8 cellular contexts compared by ENCODE assay signal in genomic region chr10:33336606-33337334, GRCh38. TPM values are rescaled to one million over a fixed set of nuclear protein-coding genes. Genes with fewer than 3 reads are reported as not detected.
A peak's percentile ranks its signal among the peaks of the same experiment; 100 is the strongest.
DNase-seq lines count a peak whose midpoint lies in the region; ATAC-seq and TF ChIP-seq lines count a peak whose summit lies in the region.

No MANE protein-coding gene starts in this region.

- TF ChIP-seq RAD21 in HCT116 (IDR thresholded peaks at IDR 0.05; ENCODE audit: low read depth), result no peak

- H3K9me3 ChIP-seq in HCT116 (ENCODE audit: control insufficient read depth in 1 of 2, insufficient read depth in 1 of 2, low read depth in 1 of 2, low read length in 2 of 2) (no peaks in the 10 kb centered on the region), heart left ventricle (no peaks in the 10 kb centered on the region)

- H3K79me2 ChIP-seq in HCT116 (ENCODE audit: insufficient read depth, low read length), result no peaks in the 10 kb centered on the region

- RAD21 ChIA-PET in HCT116 (lab: Charles Lee; ENCODE audit: low non-redundant PET in 1 of 2, low total read pairs in 2 of 2, uncharacterized antibody in 2 of 2, unreplicated experiment in 2 of 2), result no interaction called here

- BruUV-seq in HCT116 (replicated peaks; lab: Mats Ljungman, UMichigan), result no TSS peak

- peaks cover 13% of the 10 kb centered on the region; the same call in 1 of the 2 replicates for H3K27me3 ChIP-seq in HCT116 (ENCODE audit: insufficient read depth, low read length)
- peaks cover 0 to 5% (median 0%) of the 10 kb centered on the region in 9 donors for H3K27me3 ChIP-seq in heart left ventricle

- DNase-seq in AG08395 (ENCODE audit: low spot score), result peak; percentile 21
- no peak for DNase-seq in HCT116 (ENCODE audit: low read depth, low spot score)
- peak; percentile 7 for DNase-seq in activated naive CD8-positive, alpha-beta T cell treated with anti-CD3 and anti-CD28 coated beads for 36 hours
- DNase-seq in heart left ventricle, result peak; percentile 78 to 88 (median 82)
- DNase-seq in pons (ENCODE audit: low spot score), result peak; percentile 46
- DNase-seq in SW 1271 (lab: John Stamatoyannopoulos, UW), result no peak

- TF ChIP-seq POLR2A in HCT116 (IDR thresholded peaks at IDR 0.05; ENCODE audit: borderline replicate concordance, extremely low read depth, insufficient read depth, insufficient read length) (no peak), heart left ventricle (IDR thresholded peaks at IDR 0.05) (no peak)

- H3K4me3 Mint-ChIP-seq in activated naive CD8-positive, alpha-beta T cell treated with anti-CD3 and anti-CD28 coated beads for 36 hours, result no peak overlapping the region

- H3K36me3 ChIP-seq in HCT116 (ENCODE audit: control insufficient read depth in 1 of 2, insufficient read depth in 2 of 2, low read length in 2 of 2) (no peaks in the 10 kb centered on the region), heart left ventricle (no peaks in the 10 kb centered on the region)

- 0 to 1% (median 1%) methylated on average over 19 to 66 of the region's 66 CpGs for WGBS in heart left ventricle, 4 donors

- H4K20me1 ChIP-seq in HCT116 (ENCODE audit: insufficient read depth), result no peaks in the 10 kb centered on the region

- intact Hi-C loops in HCT116 (cut with micrococcal nuclease), result loop anchor here (10.0 kb wide), 2 partner anchors 748 to 888 kb away; no protein-coding TSS in a partner anchor
- intact Hi-C loops in heart left ventricle (cut with DNase I), result loop anchor here in 9 of 10 donors (5.0 to 10.0 kb wide), 20 partner anchors 126 to 1301 kb away; no protein-coding TSS in a partner anchor

- ATAC-seq in HCT116 (no peak), heart left ventricle (peak in 3 of 4 donors; percentile 4 to 30 (median 19)), HG02970 (IDR thresholded peaks at IDR 0.05; ENCODE audit: low FRiP score, unreplicated experiment) (no peak), GM21423 (IDR thresholded peaks at IDR 0.05; ENCODE audit: unreplicated experiment) (no peak)

- no peak overlapping the region for H3K9ac ChIP-seq in HCT116 (ENCODE audit: low read length)

- POLR2A ChIA-PET in HCT116 (lab: Charles Lee), result no interaction called here

- H3K36me3 Mint-ChIP-seq in activated naive CD8-positive, alpha-beta T cell treated with anti-CD3 and anti-CD28 coated beads for 36 hours, result no peaks in the 10 kb centered on the region

- no peak overlapping the region for H3K27ac ChIP-seq in HCT116 (ENCODE audit: low read depth, low read length)
- peak overlapping the region; percentile 95 to 100 (median 98) for H3K27ac ChIP-seq in heart left ventricle

- no peak overlapping the region for H3K27ac Mint-ChIP-seq in activated naive CD8-positive, alpha-beta T cell treated with anti-CD3 and anti-CD28 coated beads for 36 hours

- peak overlapping the region in 1 of 2 experiments; percentile 67; a peak in 1 of 4 replicates for H3K4me3 ChIP-seq in HCT116 (replicated peaks in 1 of 2; ENCODE audit: low read depth in 1 of 2, low read length in 2 of 2)
- H3K4me3 ChIP-seq in heart left ventricle, result peak overlapping the region; percentile 53 to 92 (median 88)

- H3K4me2 ChIP-seq in HCT116 (ENCODE audit: low read length), result peak overlapping the region; percentile 95

- TF ChIP-seq CTCF in HCT116 (IDR thresholded peaks at IDR 0.05 in 2 of 3, conservative IDR thresholded peaks at IDR 0.05 in 1 of 3; ENCODE audit: borderline replicate concordance in 1 of 3, insufficient read depth in 1 of 3, low read depth in 2 of 3, low read length in 2 of 3) (no peak), heart left ventricle (IDR thresholded peaks at IDR 0.05) (no peak)

- H3K9me2 ChIP-seq in HCT116 (ENCODE audit: insufficient read depth), result no peaks in the 10 kb centered on the region

- no peak overlapping the region for H2AFZ ChIP-seq in HCT116 (ENCODE audit: low read depth, low read length, poor library complexity, severe bottlenecking)

- CTCF ChIA-PET in HCT116 (lab: Charles Lee), result no interaction called here

- H3K4me1 ChIP-seq in HCT116 (ENCODE audit: control insufficient read depth in 1 of 2, insufficient read depth in 2 of 2, low read length in 2 of 2) (peaks cover 0 to 26% of the 10 kb centered on the region in 2 experiments; a peak in 3 of 4 replicates), heart left ventricle (peaks cover 0 to 34% (median 22%) of the 10 kb centered on the region in 12 donors)

- peaks cover 67% of the 10 kb centered on the region for H3K27me3 Mint-ChIP-seq in activated naive CD8-positive, alpha-beta T cell treated with anti-CD3 and anti-CD28 coated beads for 36 hours

- peaks cover 12% of the 10 kb centered on the region for H3K4me1 Mint-ChIP-seq in activated naive CD8-positive, alpha-beta T cell treated with anti-CD3 and anti-CD28 coated beads for 36 hours

- H3K9me3 Mint-ChIP-seq in activated naive CD8-positive, alpha-beta T cell treated with anti-CD3 and anti-CD28 coated beads for 36 hours, result no peaks in the 10 kb centered on the region

TF ChIP-seq in HCT116, 20 proteins besides CTCF, POLR2A, EP300 and RAD21:
- TF ChIP-seq SRF (IDR thresholded peaks at IDR 0.05; ENCODE audit: low read depth), result no peak
- TF ChIP-seq ZFX (IDR thresholded peaks at IDR 0.05), result no peak
- TF ChIP-seq, protein P1, sequence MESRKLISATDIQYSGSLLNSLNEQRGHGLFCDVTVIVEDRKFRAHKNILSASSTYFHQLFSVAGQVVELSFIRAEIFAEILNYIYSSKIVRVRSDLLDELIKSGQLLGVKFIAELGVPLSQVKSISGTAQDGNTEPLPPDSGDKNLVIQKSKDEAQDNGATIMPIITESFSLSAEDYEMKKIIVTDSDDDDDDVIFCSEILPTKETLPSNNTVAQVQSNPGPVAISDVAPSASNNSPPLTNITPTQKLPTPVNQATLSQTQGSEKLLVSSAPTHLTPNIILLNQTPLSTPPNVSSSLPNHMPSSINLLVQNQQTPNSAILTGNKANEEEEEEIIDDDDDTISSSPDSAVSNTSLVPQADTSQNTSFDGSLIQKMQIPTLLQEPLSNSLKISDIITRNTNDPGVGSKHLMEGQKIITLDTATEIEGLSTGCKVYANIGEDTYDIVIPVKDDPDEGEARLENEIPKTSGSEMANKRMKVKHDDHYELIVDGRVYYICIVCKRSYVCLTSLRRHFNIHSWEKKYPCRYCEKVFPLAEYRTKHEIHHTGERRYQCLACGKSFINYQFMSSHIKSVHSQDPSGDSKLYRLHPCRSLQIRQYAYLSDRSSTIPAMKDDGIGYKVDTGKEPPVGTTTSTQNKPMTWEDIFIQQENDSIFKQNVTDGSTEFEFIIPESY (IDR thresholded peaks at IDR 0.05; ENCODE audit: extremely low read depth, insufficient replicate concordance, low read length), result no peak
- no peak for TF ChIP-seq ZNF274 (IDR thresholded peaks at IDR 0.05; ENCODE audit: low read depth, low read length)
- TF ChIP-seq, protein P2, sequence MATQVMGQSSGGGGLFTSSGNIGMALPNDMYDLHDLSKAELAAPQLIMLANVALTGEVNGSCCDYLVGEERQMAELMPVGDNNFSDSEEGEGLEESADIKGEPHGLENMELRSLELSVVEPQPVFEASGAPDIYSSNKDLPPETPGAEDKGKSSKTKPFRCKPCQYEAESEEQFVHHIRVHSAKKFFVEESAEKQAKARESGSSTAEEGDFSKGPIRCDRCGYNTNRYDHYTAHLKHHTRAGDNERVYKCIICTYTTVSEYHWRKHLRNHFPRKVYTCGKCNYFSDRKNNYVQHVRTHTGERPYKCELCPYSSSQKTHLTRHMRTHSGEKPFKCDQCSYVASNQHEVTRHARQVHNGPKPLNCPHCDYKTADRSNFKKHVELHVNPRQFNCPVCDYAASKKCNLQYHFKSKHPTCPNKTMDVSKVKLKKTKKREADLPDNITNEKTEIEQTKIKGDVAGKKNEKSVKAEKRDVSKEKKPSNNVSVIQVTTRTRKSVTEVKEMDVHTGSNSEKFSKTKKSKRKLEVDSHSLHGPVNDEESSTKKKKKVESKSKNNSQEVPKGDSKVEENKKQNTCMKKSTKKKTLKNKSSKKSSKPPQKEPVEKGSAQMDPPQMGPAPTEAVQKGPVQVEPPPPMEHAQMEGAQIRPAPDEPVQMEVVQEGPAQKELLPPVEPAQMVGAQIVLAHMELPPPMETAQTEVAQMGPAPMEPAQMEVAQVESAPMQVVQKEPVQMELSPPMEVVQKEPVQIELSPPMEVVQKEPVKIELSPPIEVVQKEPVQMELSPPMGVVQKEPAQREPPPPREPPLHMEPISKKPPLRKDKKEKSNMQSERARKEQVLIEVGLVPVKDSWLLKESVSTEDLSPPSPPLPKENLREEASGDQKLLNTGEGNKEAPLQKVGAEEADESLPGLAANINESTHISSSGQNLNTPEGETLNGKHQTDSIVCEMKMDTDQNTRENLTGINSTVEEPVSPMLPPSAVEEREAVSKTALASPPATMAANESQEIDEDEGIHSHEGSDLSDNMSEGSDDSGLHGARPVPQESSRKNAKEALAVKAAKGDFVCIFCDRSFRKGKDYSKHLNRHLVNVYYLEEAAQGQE (IDR thresholded peaks at IDR 0.05; ENCODE audit: low read depth), result no peak
- no peak for TF ChIP-seq POLR2AphosphoS5 (IDR thresholded peaks at IDR 0.05; ENCODE audit: low read depth, low read length)
- TF ChIP-seq FOSL1 (IDR thresholded peaks at IDR 0.05; ENCODE audit: low read depth), result no peak
- no peak for TF ChIP-seq SIN3A (IDR thresholded peaks at IDR 0.05; ENCODE audit: low read depth)
- TF ChIP-seq SP1 (IDR thresholded peaks at IDR 0.05; ENCODE audit: low read depth), result no peak
- no peak for TF ChIP-seq EGR1 (IDR thresholded peaks at IDR 0.05; ENCODE audit: low read depth)
- TF ChIP-seq CEBPB (IDR thresholded peaks at IDR 0.05; ENCODE audit: low read depth), result no peak
- TF ChIP-seq MAX (IDR thresholded peaks at IDR 0.05), result no peak
- TF ChIP-seq ATF3 (IDR thresholded peaks at IDR 0.05), result no peak
- TF ChIP-seq EZH2 (IDR thresholded peaks at IDR 0.05), result no peak
- TF ChIP-seq TCF7L2 (IDR thresholded peaks at IDR 0.05; ENCODE audit: borderline replicate concordance, extremely low read depth, insufficient read depth, insufficient read length), result no peak

RNA-seq across cellular contexts. Expression of gene NRP1, which starts 2.3 kb away (rescaled TPM):
- total RNA-seq in HCT116 (2021; ENCODE audit: unreplicated experiment) (3.8 TPM), heart left ventricle (100 to 1,000 TPM; 115 to 279 (median 173) TPM)
- polyA plus RNA-seq in HCT116 (2012), result 8.8 and 14.0 TPM in 2 replicates
- under 1 TPM; 0.19 to 0.44 TPM for total RNA-seq in activated naive CD8-positive, alpha-beta T cell treated with anti-CD3 and anti-CD28 coated beads for 36 hours
- 10 to 100 TPM; 47.1 to 69.4 TPM for polyA plus RNA-seq in heart left ventricle

Comparison
In these comparisons a context has a peak if more than half of its experiments do, and no peak if none do; other contexts are left out.
1. DNase-seq: peak in AG08395 (single experiment), activated naive CD8-positive, alpha-beta T cell treated with anti-CD3 and anti-CD28 coated beads for 36 hours (single experiment), heart left ventricle (5 of 5) and pons (single experiment); none in HCT116 (single experiment) and SW 1271 (0 of 2).
2. ATAC-seq: peak in heart left ventricle (3 of 4); none in HCT116 (single experiment), HG02970 (single experiment) and GM21423 (single experiment).
3. RNA of gene NRP1, which starts 2.3 kb away (total RNA-seq): 115 to 279 TPM in heart left ventricle; 3.8 TPM in HCT116 (single experiment) and 0.19 to 0.44 TPM in activated naive CD8-positive, alpha-beta T cell treated with anti-CD3 and anti-CD28 coated beads for 36 hours; every median in the first group is over 10 times any median in the second.